10 cellular contexts compared by ENCODE assay signal in the genomic region with DNA sequence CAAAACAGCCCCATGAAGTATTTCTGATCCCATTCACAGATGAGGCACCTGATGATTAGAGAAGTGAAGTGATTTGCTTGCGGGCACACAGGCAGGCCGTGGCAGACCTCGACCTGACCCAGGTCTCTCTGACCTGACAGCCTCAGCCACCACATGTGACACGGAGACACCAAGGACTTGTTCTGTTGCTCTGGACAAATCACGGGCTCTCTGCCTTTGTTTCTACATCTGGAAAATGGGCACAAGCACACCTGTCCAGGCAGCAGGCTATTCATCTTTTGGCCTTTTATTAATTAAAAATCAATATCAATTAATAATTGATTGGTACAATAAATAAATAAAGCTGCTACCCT. TPM values are rescaled to one million over a fixed set of nuclear protein-coding genes. Genes with fewer than 3 reads are reported as not detected.
A peak's percentile ranks its signal among the peaks of the same experiment; 100 is the strongest.
DNase-seq lines count a peak whose midpoint lies in the region; ATAC-seq and TF ChIP-seq lines count a peak whose summit lies in the region.
"Had no signal": no experiment of that assay in that cellular context is flagged by ENCODE, and none has a peak within 500 bp of the region (broad histone marks: within the 10 kb centered on the region; RNA-seq: fewer than 3 reads in every experiment).

No MANE protein-coding gene starts in this region.

- no peak overlapping the region for H3K4me3 ChIP-seq in subcutaneous abdominal adipose tissue (ENCODE audit: low read depth in 1 of 5, low read length in 5 of 5)

- peak overlapping the region; percentile 98 for H3K27ac Mint-ChIP-seq in activated CD4-positive, alpha-beta T cell treated with anti-CD3 and anti-CD28 coated beads, Interleukin-2, amount 10 ng/mL, durations not matched to agents 7 days and 5 days
- H3K27ac Mint-ChIP-seq in activated B cell treated with CpG ODN at 0.5 μM for 24 hours (peak overlapping the region; percentile 99), immature natural killer cell (peak overlapping the region; percentile 90 to 98 (median 93))

- DNase-seq in activated CD4-positive, alpha-beta T cell treated with anti-CD3 and anti-CD28 coated beads, Interleukin-2, amount 10 ng/mL, durations not matched to agents 7 days and 5 days = no peak
- no peak for DNase-seq in activated CD4-positive, alpha-beta T cell treated with anti-CD3 and anti-CD28 coated beads for 4 hours
- no peak for DNase-seq in activated B cell treated with CpG ODN at 0.5 μM for 24 hours
- DNase-seq in immature natural killer cell = no peak
- DNase-seq in SKM-1 treated with dmso at 0.1 percent for 144 hours (lab: John Stamatoyannopoulos, UW; ENCODE audit: unreplicated experiment) = no peak
- DNase-seq in LoVo (ENCODE audit: low spot score) = no peak
- no peak for DNase-seq in epidermal melanocyte (ENCODE audit: insufficient read length, low spot score)
- DNase-seq: NCI-H446 had no signal

- peaks cover 10 to 86% (median 81%) of the 10 kb centered on the region in 5 donors for H3K4me1 ChIP-seq in subcutaneous abdominal adipose tissue (ENCODE audit: control insufficient read depth in 5 of 5, insufficient read depth in 5 of 5, low read length in 5 of 5)

- ATAC-seq in activated B cell treated with CpG ODN at 0.5 μM for 24 hours (ENCODE audit: low read depth) = no peak

- H3K4me1 Mint-ChIP-seq in activated CD4-positive, alpha-beta T cell treated with anti-CD3 and anti-CD28 coated beads, Interleukin-2, amount 10 ng/mL, durations not matched to agents 7 days and 5 days = peaks cover 69% of the 10 kb centered on the region
- H3K4me1 Mint-ChIP-seq in activated B cell treated with CpG ODN at 0.5 μM for 24 hours = peaks cover 85% of the 10 kb centered on the region
- H3K4me1 Mint-ChIP-seq in immature natural killer cell = peaks cover 75 to 81% of the 10 kb centered on the region in 2 donors

- peak overlapping the region; percentile 84 for H3K4me3 Mint-ChIP-seq in activated CD4-positive, alpha-beta T cell treated with anti-CD3 and anti-CD28 coated beads, Interleukin-2, amount 10 ng/mL, durations not matched to agents 7 days and 5 days
- peak overlapping the region; percentile 94 for H3K4me3 Mint-ChIP-seq in activated B cell treated with CpG ODN at 0.5 μM for 24 hours
- H3K4me3 Mint-ChIP-seq in immature natural killer cell = peak overlapping the region; percentile 84 to 93 (median 87)

- POLR2A ChIA-PET in activated CD4-positive, alpha-beta T cell treated with anti-CD3 and anti-CD28 coated beads, Interleukin-2, amount 10 ng/mL, durations not matched to agents 7 days and 5 days (lab: Charles Lee) = interaction anchor here (0.7 kb wide), 1 partner anchor 292 kb away, joined by 3 read pairs; no protein-coding TSS in a partner anchor
- POLR2A ChIA-PET in activated B cell treated with CpG ODN at 0.5 μM for 24 hours (lab: Charles Lee) = interaction anchor here (0.9 to 9.5 kb wide), 9 partner anchors 10 to 91 kb away, joined by 3 to 436 read pairs (median 46); a partner anchor contains a TSS

- H3K27ac ChIP-seq in subcutaneous abdominal adipose tissue (ENCODE audit: low read depth, low read length) = peak overlapping the region; percentile 33

- H3K36me3 Mint-ChIP-seq in activated CD4-positive, alpha-beta T cell treated with anti-CD3 and anti-CD28 coated beads, Interleukin-2, amount 10 ng/mL, durations not matched to agents 7 days and 5 days (ENCODE audit: low read depth) = peaks cover 58% of the 10 kb centered on the region
- peaks cover 53% of the 10 kb centered on the region for H3K36me3 Mint-ChIP-seq in activated B cell treated with CpG ODN at 0.5 μM for 24 hours (ENCODE audit: low read depth)
- H3K36me3 Mint-ChIP-seq in immature natural killer cell = no peaks in the 10 kb centered on the region

- H3K36me3 ChIP-seq in subcutaneous abdominal adipose tissue (ENCODE audit: control insufficient read depth in 5 of 5, insufficient read depth in 5 of 5, low read length in 5 of 5) = peaks cover 0 to 3% (median 2%) of the 10 kb centered on the region in 5 donors

- no peaks in the 10 kb centered on the region for H3K9me3 ChIP-seq in subcutaneous abdominal adipose tissue (ENCODE audit: control insufficient read depth in 5 of 5, low read length in 5 of 5)

- no peak overlapping the region for H3K9ac ChIP-seq in subcutaneous abdominal adipose tissue (ENCODE audit: low read length in 5 of 5)

- no peaks in the 10 kb centered on the region for H3K27me3 ChIP-seq in subcutaneous abdominal adipose tissue (ENCODE audit: control insufficient read depth in 5 of 5, insufficient read depth in 4 of 5, low read length in 5 of 5)

- TF ChIP-seq CTCF in activated B cell treated with CpG ODN at 0.5 μM for 24 hours (IDR thresholded peaks at IDR 0.05) = no peak

- intact Hi-C loops in activated B cell treated with CpG ODN at 0.5 μM for 24 hours (cut with micrococcal nuclease) = loop anchor here (10.0 kb wide), 1 partner anchor 969 kb away; a partner anchor contains a TSS

- no peaks in the 10 kb centered on the region for H3K27me3 Mint-ChIP-seq in activated CD4-positive, alpha-beta T cell treated with anti-CD3 and anti-CD28 coated beads, Interleukin-2, amount 10 ng/mL, durations not matched to agents 7 days and 5 days
- H3K27me3 Mint-ChIP-seq in activated B cell treated with CpG ODN at 0.5 μM for 24 hours = no peaks in the 10 kb centered on the region
- H3K27me3 Mint-ChIP-seq in immature natural killer cell (ENCODE audit: low read depth in 3 of 3) = peaks cover 7 to 21% (median 14%) of the 10 kb centered on the region in 3 donors

- no peaks in the 10 kb centered on the region for H3K9me3 Mint-ChIP-seq in activated CD4-positive, alpha-beta T cell treated with anti-CD3 and anti-CD28 coated beads, Interleukin-2, amount 10 ng/mL, durations not matched to agents 7 days and 5 days
- H3K9me3 Mint-ChIP-seq in activated B cell treated with CpG ODN at 0.5 μM for 24 hours (no peaks in the 10 kb centered on the region), immature natural killer cell (no peaks in the 10 kb centered on the region)

- CTCF ChIA-PET in activated CD4-positive, alpha-beta T cell treated with anti-CD3 and anti-CD28 coated beads, Interleukin-2, amount 10 ng/mL, durations not matched to agents 7 days and 5 days (lab: Charles Lee) = interaction anchor here (0.8 to 2.3 kb wide), 2 partner anchors 48 to 87 kb away, joined by 3 to 7 read pairs; no protein-coding TSS in a partner anchor
- CTCF ChIA-PET in activated B cell treated with CpG ODN at 0.5 μM for 24 hours (lab: Charles Lee) = interaction anchor here (0.8 to 4.8 kb wide), 5 partner anchors 18 to 94 kb away, joined by 3 to 66 read pairs (median 17); no protein-coding TSS in a partner anchor

RNA-seq across cellular contexts. Expression of a gene that starts 3.4 kb away (rescaled TPM):
- 10 to 100 TPM; 25.8 to 26.0 TPM for total RNA-seq in activated CD4-positive, alpha-beta T cell treated with anti-CD3 and anti-CD28 coated beads, Interleukin-2, amount 10 ng/mL, durations not matched to agents 7 days and 5 days
- 81.2 and 88.6 TPM in 2 replicates for total RNA-seq in activated B cell treated with CpG ODN at 0.5 μM for 24 hours
- polyA plus RNA-seq in immature natural killer cell = 1 to 10 TPM; 1.0 to 3.4 (median 3.0) TPM

RNA-seq across cellular contexts. Expression of a gene that starts 51.5 kb away (rescaled TPM):
- total RNA-seq in activated CD4-positive, alpha-beta T cell treated with anti-CD3 and anti-CD28 coated beads, Interleukin-2, amount 10 ng/mL, durations not matched to agents 7 days and 5 days = under 1 TPM; 0.27 to 0.67 TPM
- 0.27 and 0.39 TPM in 2 replicates for total RNA-seq in activated B cell treated with CpG ODN at 0.5 μM for 24 hours
- under 1 TPM in 1 of 3 donors, not detected in 2; 0.16 TPM for polyA plus RNA-seq in immature natural killer cell
- total RNA-seq: pulmonary artery endothelial cell had no signal
